27 cellular contexts compared by ENCODE assay signal in genomic region chr2:233817995-233818638, GRCh38. TPM values are rescaled to one million over a fixed set of nuclear protein-coding genes. Genes with fewer than 3 reads are reported as not detected.
DNase-seq lines count a peak whose midpoint lies in the region; ATAC-seq and TF ChIP-seq lines count a peak whose summit lies in the region.
"Had no signal": no experiment of that assay in that cellular context is flagged by ENCODE, and none has a peak within 500 bp of the region (broad histone marks: within the 10 kb centered on the region; RNA-seq: fewer than 3 reads in every experiment).

No MANE protein-coding gene starts in this region.

- H3K27me3 ChIP-seq in dorsolateral prefrontal cortex (peaks cover 0 to 5% (median 0%) of the 10 kb centered on the region in 45 donors), neuronal stem cell (ENCODE audit: control insufficient read depth in 3 of 3, insufficient read depth in 3 of 3, low read depth in 1 of 3, low read length in 3 of 3) (peaks cover 0 to 3% (median 0%) of the 10 kb centered on the region in 3 experiments)
- H3K27me3 ChIP-seq: upper lobe of right lung had no signal

- no peak overlapping the region for H2BK120ac ChIP-seq in neuronal stem cell (ENCODE audit: low read depth, low read length)

- no peak overlapping the region for H2BK15ac ChIP-seq in neuronal stem cell (ENCODE audit: low read length)

- peaks cover 0 to 2% of the 10 kb centered on the region in 2 donors for H3K4me1 ChIP-seq in neuronal stem cell (ENCODE audit: control insufficient read depth in 2 of 2, insufficient read depth in 1 of 2, low read depth in 1 of 2, low read length in 2 of 2)
- H3K4me1 ChIP-seq: heart right ventricle, left ventricle myocardium inferior, upper lobe of right lung had no signal

- no peak for ATAC-seq in activated naive CD8-positive, alpha-beta T cell treated with anti-CD3 and anti-CD28 coated beads, Interleukin-2, amount 10 ng/mL, durations not matched to agents 7 days and 5 days (ENCODE audit: low read depth)
- ATAC-seq in activated naive CD8-positive, alpha-beta T cell treated with anti-CD3 and anti-CD28 coated beads, Interleukin-2, amount 50 U/mL, for 24 hours: no peak
- no peak for ATAC-seq in activated T-helper 17 cell treated with anti-CD3 and anti-CD28 coated beads, Interleukin-2, amount 50 U/mL, for 72 hours (replicated peaks)
- ATAC-seq in HG03439 (IDR thresholded peaks at IDR 0.05; ENCODE audit: unreplicated experiment): no peak
- ATAC-seq in HG02981 (IDR thresholded peaks at IDR 0.05; ENCODE audit: unreplicated experiment): no peak
- ATAC-seq: CD8-positive, alpha-beta T cell; stimulated activated naive CD8-positive, alpha-beta T cell treated with anti-CD3 and anti-CD28 coated beads, Interleukin-15, amount 100 ng/mL, for 72 hours; upper lobe of right lung had no signal

- WGBS in neuronal stem cell (ENCODE audit: extremely low coverage in 2 of 2, insufficient read length in 2 of 2, insufficient replicate concordance in 1 of 2), 2 donors: no CpG with 5 or more reads among the region's 11 CpGs

- peak overlapping the region; percentile 10 for H3K9ac ChIP-seq in neuronal stem cell (ENCODE audit: low read depth, low read length, poor library complexity)
- H3K9ac ChIP-seq: KMS-11, SK-N-SH had no signal

- no peak overlapping the region for H3K14ac ChIP-seq in neuronal stem cell (ENCODE audit: low read length)

- H3K4me2 ChIP-seq in neuronal stem cell (ENCODE audit: insufficient read depth, low read length, poor library complexity, severe bottlenecking): no peak overlapping the region
- H3K4me2 ChIP-seq: KMS-11, SK-N-SH had no signal

- peak; percentile 16 for DNase-seq in activated naive CD8-positive, alpha-beta T cell treated with anti-CD3 and anti-CD28 coated beads, Interleukin-2, amount 10 ng/mL, durations not matched to agents 7 days and 5 days
- DNase-seq in activated naive CD8-positive, alpha-beta T cell treated with anti-CD3 and anti-CD28 coated beads, Interleukin-2, amount 50 U/mL, for 24 hours: no peak
- DNase-seq in dorsolateral prefrontal cortex (peak in 6 of 10 donors; percentile 8 to 30 (median 17)), neuronal stem cell (ENCODE audit: low spot score) (no peak), DMS79 treated with DMSO at 0.1 percent for 48 hours (lab: John Stamatoyannopoulos, UW) (no peak)
- DNase-seq: activated CD4-positive, alpha-beta T cell treated with anti-CD3 and anti-CD28 coated beads, Interleukin-2, amount 10 ng/mL, durations not matched to agents 24 days and 14 days; activated naive CD4-positive, alpha-beta T cell treated with anti-CD3 and anti-CD28 coated beads, Interleukin-2, amount 50 U/mL, for 16 hours; CD8-positive, alpha-beta T cell; HCEC 1CT; heart right ventricle; left ventricle myocardium inferior; NCI-H1694; NCI-H2171; NCI-H524; SK-N-SH; stimulated activated naive CD8-positive, alpha-beta T cell treated with anti-CD3 and anti-CD28 coated beads, Interleukin-15, amount 100 ng/mL, for 72 hours had no signal

- no peak overlapping the region for H2BK5ac ChIP-seq in neuronal stem cell (ENCODE audit: low read length)

- H3K27ac Mint-ChIP-seq in activated naive CD8-positive, alpha-beta T cell treated with anti-CD3 and anti-CD28 coated beads, Interleukin-2, amount 10 ng/mL, durations not matched to agents 7 days and 5 days: no peak overlapping the region
- no peak overlapping the region for H3K27ac Mint-ChIP-seq in activated naive CD8-positive, alpha-beta T cell treated with anti-CD3 and anti-CD28 coated beads, Interleukin-2, amount 50 U/mL, for 24 hours
- no peak overlapping the region for H3K27ac Mint-ChIP-seq in activated T-helper 17 cell treated with anti-CD3 and anti-CD28 coated beads, Interleukin-2, amount 50 U/mL, for 72 hours
- H3K27ac Mint-ChIP-seq: activated CD4-positive, alpha-beta T cell treated with anti-CD3 and anti-CD28 coated beads, Interleukin-2, amount 10 ng/mL, durations not matched to agents 24 days and 14 days; CD8-positive, alpha-beta T cell had no signal

- H3K4me3 ChIP-seq in dorsolateral prefrontal cortex (no peak overlapping the region), neuronal stem cell (ENCODE audit: low read length in 2 of 2) (no peak overlapping the region)
- H3K4me3 ChIP-seq: heart right ventricle, left ventricle myocardium inferior, upper lobe of right lung had no signal

- no peak overlapping the region for H2BK12ac ChIP-seq in neuronal stem cell (ENCODE audit: low read length)

- H3K36me3 ChIP-seq in neuronal stem cell (replicated peaks in 1 of 2; ENCODE audit: control insufficient read depth in 2 of 2, insufficient read depth in 2 of 2, low read length in 2 of 2): no peaks in the 10 kb centered on the region
- H3K36me3 ChIP-seq: heart right ventricle, left ventricle myocardium inferior, upper lobe of right lung had no signal

- H3K36me3 Mint-ChIP-seq in activated naive CD8-positive, alpha-beta T cell treated with anti-CD3 and anti-CD28 coated beads, Interleukin-2, amount 10 ng/mL, durations not matched to agents 7 days and 5 days: no peaks in the 10 kb centered on the region
- no peaks in the 10 kb centered on the region for H3K36me3 Mint-ChIP-seq in activated naive CD8-positive, alpha-beta T cell treated with anti-CD3 and anti-CD28 coated beads, Interleukin-2, amount 50 U/mL, for 24 hours (ENCODE audit: low read depth)
- H3K36me3 Mint-ChIP-seq in activated T-helper 17 cell treated with anti-CD3 and anti-CD28 coated beads, Interleukin-2, amount 50 U/mL, for 72 hours (ENCODE audit: low read depth): no peaks in the 10 kb centered on the region
- H3K36me3 Mint-ChIP-seq: CD8-positive, alpha-beta T cell had no signal

- H3K4me1 Mint-ChIP-seq in activated naive CD8-positive, alpha-beta T cell treated with anti-CD3 and anti-CD28 coated beads, Interleukin-2, amount 10 ng/mL, durations not matched to agents 7 days and 5 days: peaks cover 3% of the 10 kb centered on the region
- no peaks in the 10 kb centered on the region for H3K4me1 Mint-ChIP-seq in activated naive CD8-positive, alpha-beta T cell treated with anti-CD3 and anti-CD28 coated beads, Interleukin-2, amount 50 U/mL, for 24 hours
- H3K4me1 Mint-ChIP-seq in activated T-helper 17 cell treated with anti-CD3 and anti-CD28 coated beads, Interleukin-2, amount 50 U/mL, for 72 hours: no peaks in the 10 kb centered on the region
- H3K4me1 Mint-ChIP-seq: activated CD4-positive, alpha-beta T cell treated with anti-CD3 and anti-CD28 coated beads, Interleukin-2, amount 10 ng/mL, durations not matched to agents 24 days and 14 days; central memory CD8-positive, alpha-beta T cell had no signal

- H3K23ac ChIP-seq in neuronal stem cell (ENCODE audit: low read depth, low read length, poor library complexity): peak overlapping the region; percentile 62

- no peak for TF ChIP-seq CTCF in dorsolateral prefrontal cortex (IDR thresholded peaks at IDR 0.05 in 54 of 56, conservative IDR thresholded peaks at IDR 0.05 in 2 of 56; ENCODE audit: low read depth in 1 of 56, partially characterized antibody in 56 of 56)

- H3K18ac ChIP-seq in neuronal stem cell (ENCODE audit: low read length): peak overlapping the region; percentile 61

- no peak overlapping the region for H3K4me3 Mint-ChIP-seq in activated naive CD8-positive, alpha-beta T cell treated with anti-CD3 and anti-CD28 coated beads, Interleukin-2, amount 10 ng/mL, durations not matched to agents 7 days and 5 days
- H3K4me3 Mint-ChIP-seq in activated naive CD8-positive, alpha-beta T cell treated with anti-CD3 and anti-CD28 coated beads, Interleukin-2, amount 50 U/mL, for 24 hours: no peak overlapping the region
- H3K4me3 Mint-ChIP-seq in activated T-helper 17 cell treated with anti-CD3 and anti-CD28 coated beads, Interleukin-2, amount 50 U/mL, for 72 hours: no peak overlapping the region
- H3K4me3 Mint-ChIP-seq: activated CD4-positive, alpha-beta T cell treated with anti-CD3 and anti-CD28 coated beads, Interleukin-2, amount 10 ng/mL, durations not matched to agents 24 days and 14 days; CD8-positive, alpha-beta T cell; central memory CD8-positive, alpha-beta T cell; stimulated activated naive CD8-positive, alpha-beta T cell treated with anti-CD3 and anti-CD28 coated beads, Interleukin-15, amount 100 ng/mL, for 72 hours had no signal

- H3K79me1 ChIP-seq in neuronal stem cell (ENCODE audit: low read depth, low read length): no peaks in the 10 kb centered on the region

- H3K9me3 Mint-ChIP-seq in activated naive CD8-positive, alpha-beta T cell treated with anti-CD3 and anti-CD28 coated beads, Interleukin-2, amount 10 ng/mL, durations not matched to agents 7 days and 5 days: no peaks in the 10 kb centered on the region
- no peaks in the 10 kb centered on the region for H3K9me3 Mint-ChIP-seq in activated naive CD8-positive, alpha-beta T cell treated with anti-CD3 and anti-CD28 coated beads, Interleukin-2, amount 50 U/mL, for 24 hours
- H3K9me3 Mint-ChIP-seq in activated T-helper 17 cell treated with anti-CD3 and anti-CD28 coated beads, Interleukin-2, amount 50 U/mL, for 72 hours: no peaks in the 10 kb centered on the region
- H3K9me3 Mint-ChIP-seq: activated CD4-positive, alpha-beta T cell treated with anti-CD3 and anti-CD28 coated beads, Interleukin-2, amount 10 ng/mL, durations not matched to agents 24 days and 14 days; CD8-positive, alpha-beta T cell; central memory CD8-positive, alpha-beta T cell; stimulated activated naive CD8-positive, alpha-beta T cell treated with anti-CD3 and anti-CD28 coated beads, Interleukin-15, amount 100 ng/mL, for 72 hours had no signal

- H4K91ac ChIP-seq in neuronal stem cell (ENCODE audit: low read depth, low read length, poor library complexity): no peak overlapping the region

- H4K8ac ChIP-seq in neuronal stem cell (ENCODE audit: low read depth, low read length): no peak overlapping the region

- no peaks in the 10 kb centered on the region for H3K9me3 ChIP-seq in neuronal stem cell (replicated peaks in 1 of 2; ENCODE audit: control insufficient read depth in 2 of 2, insufficient read depth in 1 of 2, low read depth in 1 of 2, low read length in 2 of 2)
- H3K9me3 ChIP-seq: SK-N-SH, upper lobe of right lung had no signal

- H3K27ac ChIP-seq in dorsolateral prefrontal cortex: no peak overlapping the region
- no peak overlapping the region for H3K27ac ChIP-seq in neuronal stem cell (replicated peaks; ENCODE audit: low read length)
- H3K27ac ChIP-seq: heart right ventricle, KMS-11, left ventricle myocardium inferior, upper lobe of right lung had no signal

- POLR2A ChIA-PET in activated naive CD8-positive, alpha-beta T cell treated with anti-CD3 and anti-CD28 coated beads, Interleukin-2, amount 10 ng/mL, durations not matched to agents 7 days and 5 days (lab: Charles Lee): no interaction called here

- H3K4ac ChIP-seq in neuronal stem cell (ENCODE audit: low read length): no peak overlapping the region

- peak overlapping the region; percentile 76 for H2AK5ac ChIP-seq in neuronal stem cell (ENCODE audit: low read depth, low read length)

- peaks cover 10% of the 10 kb centered on the region for H3K27me3 Mint-ChIP-seq in activated naive CD8-positive, alpha-beta T cell treated with anti-CD3 and anti-CD28 coated beads, Interleukin-2, amount 10 ng/mL, durations not matched to agents 7 days and 5 days
- peaks cover 3% of the 10 kb centered on the region for H3K27me3 Mint-ChIP-seq in activated naive CD8-positive, alpha-beta T cell treated with anti-CD3 and anti-CD28 coated beads, Interleukin-2, amount 50 U/mL, for 24 hours
- H3K27me3 Mint-ChIP-seq in activated T-helper 17 cell treated with anti-CD3 and anti-CD28 coated beads, Interleukin-2, amount 50 U/mL, for 72 hours: peaks cover 8% of the 10 kb centered on the region

- H2AFZ ChIP-seq in neuronal stem cell (ENCODE audit: low read length): no peak overlapping the region

- intact Hi-C loops in dorsolateral prefrontal cortex (cut with DNase I): no loop called here

RNA-seq across cellular contexts. Expression of gene HJURP, which starts 36.2 kb away (rescaled TPM):
- 100 to 1,000 TPM; 100 to 109 TPM for total RNA-seq in activated naive CD8-positive, alpha-beta T cell treated with anti-CD3 and anti-CD28 coated beads, Interleukin-2, amount 10 ng/mL, durations not matched to agents 7 days and 5 days
- 1 to 10 TPM in 4 of 120 experiments, under 1 TPM in 19, not detected in 97; 0.18 to 1.9 (median 0.66) TPM for total RNA-seq in dorsolateral prefrontal cortex
- polyA plus RNA-seq in neuronal stem cell (2013, experiment 1 of 2): 60.7 TPM
- 61.4 TPM for polyA plus RNA-seq in neuronal stem cell (2013, experiment 2 of 2)
- total RNA-seq in activated T-helper 17 cell treated with anti-CD3 and anti-CD28 coated beads, Interleukin-2, amount 50 U/mL, for 72 hours: 100 to 1,000 TPM in 1 of 2 donors, 10 to 100 TPM in 1; 90.4 to 147 TPM

RNA-seq across cellular contexts. Expression of gene MROH2A, which starts 40.0 kb away (rescaled TPM):
- not detected for total RNA-seq in activated naive CD8-positive, alpha-beta T cell treated with anti-CD3 and anti-CD28 coated beads, Interleukin-2, amount 10 ng/mL, durations not matched to agents 7 days and 5 days
- total RNA-seq in dorsolateral prefrontal cortex: 1 to 10 TPM in 1 of 120 experiments, under 1 TPM in 21, not detected in 98; 0.09 to 1.1 (median 0.24) TPM
- not detected for polyA plus RNA-seq in neuronal stem cell (2013, experiment 1 of 2)
- polyA plus RNA-seq in neuronal stem cell (2013, experiment 2 of 2): not detected
- total RNA-seq in activated T-helper 17 cell treated with anti-CD3 and anti-CD28 coated beads, Interleukin-2, amount 50 U/mL, for 72 hours: not detected
- total RNA-seq: activated CD4-positive, alpha-beta T cell treated with anti-CD3 and anti-CD28 coated beads, Interleukin-2, amount 10 ng/mL, durations not matched to agents 24 days and 14 days; astrocyte; CD8-positive, alpha-beta T cell; epithelial cell of proximal tubule; fibroblast of villous mesenchyme; heart right ventricle; left ventricle myocardium inferior; RPMI7951; T-helper 2 cell treated with Interferon-gamma antibody and Interleukin-4, amounts not matched to agents 100 ng/mL and 5 ng/mL, for 36 hours; upper lobe of right lung had no signal
- polyA plus RNA-seq: heart right ventricle had no signal

RNA-seq across cellular contexts. Expression of gene UGT1A1, which starts 58.0 kb away (rescaled TPM):
- not detected for total RNA-seq in activated naive CD8-positive, alpha-beta T cell treated with anti-CD3 and anti-CD28 coated beads, Interleukin-2, amount 10 ng/mL, durations not matched to agents 7 days and 5 days
- total RNA-seq in dorsolateral prefrontal cortex: not detected
- not detected for polyA plus RNA-seq in neuronal stem cell (2013, experiment 1 of 2)
- polyA plus RNA-seq in neuronal stem cell (2013, experiment 2 of 2): not detected
- not detected for total RNA-seq in activated T-helper 17 cell treated with anti-CD3 and anti-CD28 coated beads, Interleukin-2, amount 50 U/mL, for 72 hours
- total RNA-seq: activated CD4-positive, alpha-beta T cell treated with anti-CD3 and anti-CD28 coated beads, Interleukin-2, amount 10 ng/mL, durations not matched to agents 24 days and 14 days; astrocyte; CD8-positive, alpha-beta T cell; epithelial cell of proximal tubule; fibroblast of villous mesenchyme; heart right ventricle; left ventricle myocardium inferior; RPMI7951; T-helper 2 cell treated with Interferon-gamma antibody and Interleukin-4, amounts not matched to agents 100 ng/mL and 5 ng/mL, for 36 hours; upper lobe of right lung had no signal
- polyA plus RNA-seq: heart right ventricle, SK-N-SH had no signal

Comparison
In these comparisons a context has a peak if more than half of its experiments do, and no peak if none do; other contexts are left out.
1. DNase-seq: peak in activated naive CD8-positive, alpha-beta T cell treated with anti-CD3 and anti-CD28 coated beads, Interleukin-2, amount 10 ng/mL, durations not matched to agents 7 days and 5 days (single experiment) and dorsolateral prefrontal cortex (6 of 10); none in activated naive CD8-positive, alpha-beta T cell treated with anti-CD3 and anti-CD28 coated beads, Interleukin-2, amount 50 U/mL, for 24 hours (single experiment), neuronal stem cell (single experiment) and DMS79 treated with DMSO at 0.1 percent for 48 hours (single experiment).
2. RNA of gene HJURP, which starts 36.2 kb away (total RNA-seq): 90.4 to 147 TPM in activated T-helper 17 cell treated with anti-CD3 and anti-CD28 coated beads, Interleukin-2, amount 50 U/mL, for 72 hours and 100 to 109 TPM in activated naive CD8-positive, alpha-beta T cell treated with anti-CD3 and anti-CD28 coated beads, Interleukin-2, amount 10 ng/mL, durations not matched to agents 7 days and 5 days; 0.18 to 1.9 TPM in dorsolateral prefrontal cortex; every median in the first group is over 10 times any median in the second.